ENCODE assay signal across 25 cellular contexts in genomic region chr12:110550981-110551380, GRCh38.
"Had no signal": no experiment of that assay in that cellular context is flagged by ENCODE, and none has a peak within 500 bp of the region (broad histone marks: within the 10 kb centered on the region; RNA-seq: fewer than 3 reads in every experiment).

No MANE protein-coding gene starts in this region.

- H3K27me3 Mint-ChIP-seq: activated B cell treated with CpG ODN at 0.5 μM for 24 hours; activated CD4-positive, alpha-beta T cell treated with anti-CD3 and anti-CD28 coated beads for 36 hours; memory B cell had no signal

- DNase-seq: activated B cell treated with CpG ODN at 0.5 μM for 24 hours; activated CD4-positive, alpha-beta T cell treated with anti-CD3 and anti-CD28 coated beads for 36 hours; activated CD4-positive, alpha-beta T cell treated with anti-CD3 and anti-CD28 coated beads, Interleukin-2, amount 50 U/mL, for 48 hours; activated CD8-positive, alpha-beta memory T cell treated with anti-CD3 and anti-CD28 coated beads, Interleukin-2, amount 50 U/mL, for 48 hours; activated gamma-delta T cell treated with Interleukin-2 at 50 U/mL for 16 hours; aorta; central memory CD4-positive, alpha-beta T cell; dermis blood vessel endothelial cell; effector CD8-positive, alpha-beta T cell; erythroblast; foreskin keratinocyte; glutamatergic neuron; hippocampal formation; kidney glomerular epithelial cell; left ventricle myocardium superior; nucleus accumbens; stimulated activated CD4-positive, alpha-beta T cell treated with anti-CD3 and anti-CD28 coated beads, Interleukin-4, amount 100 ng/mL, for 1 hour; stimulated activated naive CD8-positive, alpha-beta T cell treated with anti-CD3 and anti-CD28 coated beads, Interleukin-15, Interleukin-2, amounts not matched to agents 100 U/mL and 50 U/mL, for 24 hours; upper lobe of right lung had no signal

- H3K4me1 ChIP-seq: parathyroid adenoma had no signal

- H3K27ac Mint-ChIP-seq: activated B cell treated with CpG ODN at 0.5 μM for 24 hours; activated CD4-positive, alpha-beta T cell treated with anti-CD3 and anti-CD28 coated beads for 36 hours; activated T-helper 1 cell treated with anti-CD3 and anti-CD28 coated beads, Interleukin-12 subunit alpha, Interleukin-12 subunit beta, Interleukin-2, Interleukin-4 antibody, amounts not matched to agents 30 ng/mL and 10 ng/mL and 1 ng/mL, durations not matched to agents 14 hours and 24 hours and 36 hours; T-helper 1 cell treated with Interleukin-12 subunit alpha and Interleukin-12 subunit beta and Interleukin-4 antibody, amounts not matched to agents 30 μg/mL and 1 μg/mL, for 36 hours had no signal

- H3K9me3 ChIP-seq: upper lobe of right lung had no signal

- H3K27me3 ChIP-seq: foreskin keratinocyte, upper lobe of right lung had no signal

- H3K9me3 Mint-ChIP-seq: activated B cell treated with CpG ODN at 0.5 μM for 24 hours; activated naive CD4-positive, alpha-beta T cell treated with anti-CD3 and anti-CD28 coated beads, Interleukin-2, amount 50 U/mL, for 72 hours; activated T-helper 1 cell treated with anti-CD3 and anti-CD28 coated beads, Interleukin-12 subunit alpha, Interleukin-12 subunit beta, Interleukin-2, Interleukin-4 antibody, amounts not matched to agents 30 ng/mL and 10 ng/mL and 1 ng/mL, durations not matched to agents 14 hours and 24 hours and 36 hours; brain; memory B cell; T-helper 1 cell treated with Interleukin-12 subunit alpha and Interleukin-12 subunit beta and Interleukin-4 antibody, amounts not matched to agents 30 μg/mL and 1 μg/mL, for 36 hours had no signal

- ATAC-seq: activated CD4-positive, alpha-beta T cell treated with anti-CD3 and anti-CD28 coated beads for 36 hours; activated naive CD4-positive, alpha-beta T cell treated with anti-CD3 and anti-CD28 coated beads, Interleukin-2, amount 50 U/mL, for 72 hours; foreskin keratinocyte; left ventricle myocardium superior; stimulated activated naive CD8-positive, alpha-beta T cell treated with anti-CD3 and anti-CD28 coated beads, Interleukin-15, Interleukin-2, amounts not matched to agents 100 U/mL and 50 U/mL, for 24 hours; upper lobe of right lung had no signal

- H3K4me3 Mint-ChIP-seq: activated B cell treated with CpG ODN at 0.5 μM for 24 hours; activated CD4-positive, alpha-beta T cell treated with anti-CD3 and anti-CD28 coated beads for 36 hours; activated T-helper 1 cell treated with anti-CD3 and anti-CD28 coated beads, Interleukin-12 subunit alpha, Interleukin-12 subunit beta, Interleukin-2, Interleukin-4 antibody, amounts not matched to agents 30 ng/mL and 10 ng/mL and 1 ng/mL, durations not matched to agents 14 hours and 24 hours and 36 hours; brain; memory B cell; T-helper 1 cell treated with Interleukin-12 subunit alpha and Interleukin-12 subunit beta and Interleukin-4 antibody, amounts not matched to agents 30 μg/mL and 1 μg/mL, for 36 hours had no signal

- H3K27ac ChIP-seq: foreskin keratinocyte, parathyroid adenoma, upper lobe of right lung had no signal

- H3K4me3 ChIP-seq: upper lobe of right lung had no signal
